ENCODE assay signal across 12 cellular contexts in genomic region chr9:122226758-122227575, GRCh38. TPM values are rescaled to one million over a fixed set of nuclear protein-coding genes. Genes with fewer than 3 reads are reported as not detected.
DNase-seq lines count a peak whose midpoint lies in the region; ATAC-seq and TF ChIP-seq lines count a peak whose summit lies in the region.
"Had no signal": no experiment of that assay in that cellular context is flagged by ENCODE, and none has a peak within 500 bp of the region (broad histone marks: within the 10 kb centered on the region; RNA-seq: fewer than 3 reads in every experiment).

No MANE protein-coding gene starts in this region.

- H3K27ac ChIP-seq in gastrocnemius medialis, result no peak overlapping the region
- H3K27ac ChIP-seq: adrenal gland had no signal

- CTCF ChIA-PET in WTC11 (lab: Charles Lee), result interaction anchor here (1.3 to 2.2 kb wide), 6 partner anchors 38 to 130 kb away, joined by 3 to 10 read pairs (median 5); partner anchors contain the start of genes MRRF and RBM18

- in situ Hi-C loops in gastrocnemius medialis (cut with MboI; ENCODE audit: low sequenced_read_pairs in 4 of 4), result no loop called here

- H3K4me3 ChIP-seq in H7 (ENCODE audit: insufficient read depth, low read depth, low read length) (peak overlapping the region; percentile 17; the same call in 1 of the 2 replicates), kidney epithelial cell (ENCODE audit: low read depth, low read length) (no peak overlapping the region), gastrocnemius medialis (peak overlapping the region; percentile 22 to 57 (median 44))

- peak overlapping the region; percentile 68 for H3K4me3 Mint-ChIP-seq in WTC11

- peaks cover 65% of the 10 kb centered on the region for H3K27me3 Mint-ChIP-seq in WTC11 (ENCODE audit: low read depth)

- peaks cover 29% of the 10 kb centered on the region for H3K4me1 Mint-ChIP-seq in WTC11

- H3K4me1 ChIP-seq in gastrocnemius medialis, result peaks cover 0 to 19% of the 10 kb centered on the region in 2 donors

- no peak overlapping the region for H3K27ac Mint-ChIP-seq in WTC11

- no peaks in the 10 kb centered on the region for H3K36me3 ChIP-seq in H7 (replicated peaks; ENCODE audit: control insufficient read depth, insufficient read depth, low read length)
- H3K36me3 ChIP-seq in kidney epithelial cell (ENCODE audit: control insufficient read depth, insufficient read depth, low read length), result peaks cover 1% of the 10 kb centered on the region
- no peaks in the 10 kb centered on the region for H3K36me3 ChIP-seq in gastrocnemius medialis
- H3K36me3 ChIP-seq: adrenal gland had no signal

- intact Hi-C loops in gastrocnemius medialis (cut with DNase I; ENCODE audit: low total_unique reads), result no loop called here
- intact Hi-C loops in posterior cingulate gyrus (cut with DNase I), result no loop called here

- POLR2A ChIA-PET in WTC11 (lab: Charles Lee), result interaction anchor here (1.0 kb wide), 1 partner anchor 102 kb away, joined by 3 read pairs; no protein-coding TSS in a partner anchor

- DNase-seq in H7, result peak; percentile 91
- DNase-seq in WTC11 (ENCODE audit: low spot score), result peak; percentile 57
- DNase-seq in kidney epithelial cell (ENCODE audit: low read depth), result no peak
- no peak for DNase-seq in gastrocnemius medialis
- DNase-seq in A172 (ENCODE audit: low spot score), result no peak
- DNase-seq in posterior cingulate gyrus, result no peak
- DNase-seq: Calu3; effector CD4-positive, alpha-beta T cell had no signal

- peaks cover 100% of the 10 kb centered on the region for H3K27me3 ChIP-seq in H7 (ENCODE audit: control insufficient read depth, insufficient read depth, low read length)
- H3K27me3 ChIP-seq in kidney epithelial cell (ENCODE audit: control insufficient read depth, insufficient read depth, low read length), result peaks cover 92% of the 10 kb centered on the region
- peaks cover 60 to 73% (median 66%) of the 10 kb centered on the region in 3 donors for H3K27me3 ChIP-seq in gastrocnemius medialis

- ATAC-seq in WTC11, result peak; percentile 13
- ATAC-seq in gastrocnemius medialis, result no peak
- ATAC-seq in GM18873 (IDR thresholded peaks at IDR 0.05; ENCODE audit: low FRiP score, unreplicated experiment), result no peak
- no peak for ATAC-seq in HG03354 (IDR thresholded peaks at IDR 0.05; ENCODE audit: poor library complexity, severe bottlenecking, unreplicated experiment)

- no peaks in the 10 kb centered on the region for H3K9me3 Mint-ChIP-seq in WTC11

- no peaks in the 10 kb centered on the region for H3K9me3 ChIP-seq in gastrocnemius medialis
- H3K9me3 ChIP-seq: adrenal gland had no signal

- TF ChIP-seq CTCF in WTC11 (IDR thresholded peaks at IDR 0.05) (no peak), kidney epithelial cell (IDR thresholded peaks at IDR 0.05; ENCODE audit: insufficient read depth, low read length, poor library complexity, severe bottlenecking) (peak; percentile 2), gastrocnemius medialis (IDR thresholded peaks at IDR 0.05 in 4 of 5, conservative IDR thresholded peaks at IDR 0.05 in 1 of 5) (no peak)

- no peak for TF ChIP-seq POLR2A in gastrocnemius medialis (IDR thresholded peaks at IDR 0.05)

- peaks cover 5% of the 10 kb centered on the region; the same call in 1 of the 2 replicates for H3K36me3 Mint-ChIP-seq in WTC11

TF ChIP-seq in WTC11, 78 proteins besides CTCF, POLR2A, EP300 and RAD21:
- TF ChIP-seq ZNF396 (CRISPR knock-in tag; IDR thresholded peaks at IDR 0.05; ENCODE audit: borderline replicate concordance) (no peak), ZNF317 (CRISPR knock-in tag; IDR thresholded peaks at IDR 0.05; ENCODE audit: borderline replicate concordance, low read depth) (no peak), PRDM15 (CRISPR knock-in tag; IDR thresholded peaks at IDR 0.05) (peak; percentile 34; the same call in 1 of the 2 replicates), ZNF232 (CRISPR knock-in tag; IDR thresholded peaks at IDR 0.05) (no peak), NR1H2 (CRISPR knock-in tag; IDR thresholded peaks at IDR 0.05) (no peak), TCF7 (CRISPR knock-in tag; IDR thresholded peaks at IDR 0.05; ENCODE audit: low read depth) (no peak)

RNA-seq across cellular contexts. Expression of gene LHX6, which starts 1.8 kb away (rescaled TPM):
- 5.2 and 5.9 TPM in 2 replicates for total RNA-seq in H7 (2014; rRNA removed; shearing (Covaris generic))
- total RNA-seq in WTC11 (2021) (0.71 to 1.5 TPM (median 1.5 TPM) in 3 replicates), kidney epithelial cell (0.07 and 0.84 TPM in 2 replicates), gastrocnemius medialis (1 to 10 TPM in 3 of 4 donors, under 1 TPM in 1; 0.83 to 4.5 (median 1.7) TPM)
- 2.2 and 2.5 TPM in 2 replicates for total RNA-seq in A172 (2014; rRNA removed; shearing (Covaris generic))
- total RNA-seq: T-helper 2 cell treated with Interferon-gamma antibody and Interleukin-4, amounts not matched to agents 100 ng/mL and 5 ng/mL, for 36 hours had no signal

RNA-seq across cellular contexts. Expression of gene RBM18, which starts 37.7 kb away (rescaled TPM):
- 5.6 and 13.0 TPM in 2 replicates for total RNA-seq in H7 (2014; rRNA removed; shearing (Covaris generic))
- total RNA-seq in WTC11 (2021) (11.4 to 14.3 TPM (median 13.1 TPM) in 3 replicates), kidney epithelial cell (17.9 and 21.1 TPM in 2 replicates), gastrocnemius medialis (10 to 100 TPM; 10.6 to 26.6 (median 21.8) TPM)
- total RNA-seq in A172 (2014; rRNA removed; shearing (Covaris generic)), result 12.1 and 15.2 TPM in 2 replicates

RNA-seq across cellular contexts. Expression of gene MRRF, which starts 37.7 kb away (rescaled TPM):
- total RNA-seq in H7 (2014; rRNA removed; shearing (Covaris generic)), result 26.2 and 36.2 TPM in 2 replicates
- total RNA-seq in WTC11 (2021), result 36.1 to 42.3 TPM (median 38.8 TPM) in 3 replicates
- 33.8 and 46.2 TPM in 2 replicates for total RNA-seq in kidney epithelial cell
- 10 to 100 TPM; 33.2 to 55.7 (median 47.2) TPM for total RNA-seq in gastrocnemius medialis
- 102 and 120 TPM in 2 replicates for total RNA-seq in A172 (2014; rRNA removed; shearing (Covaris generic))

Comparison
In these comparisons a context has a peak if more than half of its experiments do, and no peak if none do; other contexts are left out.
1. DNase-seq: peak in H7 (single experiment) and WTC11 (single experiment); none in kidney epithelial cell (single experiment), gastrocnemius medialis (0 of 2), A172 (single experiment) and posterior cingulate gyrus (0 of 10).